In the genomic region with DNA sequence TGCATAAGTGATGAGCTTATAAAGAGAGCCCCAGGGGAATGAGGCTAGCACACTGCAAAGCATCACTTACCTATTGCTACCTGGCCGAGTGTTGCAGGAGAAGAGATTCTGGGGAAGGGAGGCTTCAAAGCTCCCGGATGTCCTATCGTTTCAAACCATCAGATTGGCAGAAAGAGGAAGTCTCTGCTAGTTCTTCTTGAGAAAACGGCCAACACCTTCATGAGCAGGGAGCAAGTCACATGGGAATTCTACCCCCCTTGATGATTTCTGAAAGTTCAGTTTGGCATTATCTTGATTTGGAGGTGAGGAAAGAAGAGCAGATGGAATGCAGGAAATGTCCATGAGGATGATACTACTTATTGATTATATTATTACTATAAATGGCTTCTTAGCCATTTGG, we compare ENCODE assay signal across 1 cellular context.
TF ChIP-seq lines count a peak whose summit lies in the region.

No MANE protein-coding gene starts in this region.

TF ChIP-seq in GM12878, 131 proteins besides CTCF, POLR2A, EP300 and RAD21:
- no peak for TF ChIP-seq HDAC6 (IDR thresholded peaks at IDR 0.05; ENCODE audit: unreplicated experiment)
- TF ChIP-seq SPI1 (IDR thresholded peaks at IDR 0.05; ENCODE audit: borderline replicate concordance, insufficient read depth, low read depth, low read length), result peak; percentile 90
- TF ChIP-seq RELA (IDR thresholded peaks at IDR 0.05; ENCODE audit: borderline replicate concordance, partially characterized antibody), result no peak
- peak; percentile 66 for TF ChIP-seq MEF2B (IDR thresholded peaks at IDR 0.05; ENCODE audit: partially characterized antibody, poor library complexity, severe bottlenecking)
- TF ChIP-seq, protein P1, sequence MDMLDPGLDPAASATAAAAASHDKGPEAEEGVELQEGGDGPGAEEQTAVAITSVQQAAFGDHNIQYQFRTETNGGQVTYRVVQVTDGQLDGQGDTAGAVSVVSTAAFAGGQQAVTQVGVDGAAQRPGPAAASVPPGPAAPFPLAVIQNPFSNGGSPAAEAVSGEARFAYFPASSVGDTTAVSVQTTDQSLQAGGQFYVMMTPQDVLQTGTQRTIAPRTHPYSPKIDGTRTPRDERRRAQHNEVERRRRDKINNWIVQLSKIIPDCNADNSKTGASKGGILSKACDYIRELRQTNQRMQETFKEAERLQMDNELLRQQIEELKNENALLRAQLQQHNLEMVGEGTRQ (IDR thresholded peaks at IDR 0.05; ENCODE audit: borderline replicate concordance, low read depth, low read length), result no peak
- no peak for TF ChIP-seq NFIC (IDR thresholded peaks at IDR 0.05; ENCODE audit: low read depth, low read length)
